In the genomic region with DNA sequence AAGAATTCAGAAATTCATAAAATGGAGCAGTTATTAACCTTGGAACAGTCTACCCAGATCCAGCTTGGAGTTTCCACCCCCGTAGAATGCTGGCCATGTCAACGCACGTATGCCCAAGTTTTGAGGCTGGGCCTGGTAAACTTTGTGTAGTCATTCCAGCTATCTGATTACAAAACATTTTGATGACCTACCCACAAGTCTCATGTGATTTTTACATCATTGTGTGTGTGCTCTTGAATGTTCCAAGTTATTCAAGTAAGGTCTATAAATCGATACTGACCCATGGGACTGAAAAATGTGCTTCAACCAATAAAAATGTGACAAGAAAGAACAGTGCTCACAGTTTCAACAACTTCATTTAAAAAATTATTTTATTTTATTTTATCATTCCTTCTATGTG, we compare ENCODE assay signal across 7 cellular contexts. TPM values are rescaled to one million over a fixed set of nuclear protein-coding genes. Genes with fewer than 3 reads are reported as not detected.
"Had no signal": no experiment of that assay in that cellular context is flagged by ENCODE, and none has a peak within 500 bp of the region (broad histone marks: within the 10 kb centered on the region; RNA-seq: fewer than 3 reads in every experiment).

No MANE protein-coding gene starts in this region.

- H2AFZ ChIP-seq: GM23338 had no signal

- H3K4me3 ChIP-seq: GM23338, K562 had no signal

- ATAC-seq: GM23338, K562 had no signal

- H3K4me2 ChIP-seq: GM23338 had no signal

- DNase-seq: H9, HCEC 1CT, IMR-90 had no signal

RNA-seq across cellular contexts. Expression of a gene that starts 32.5 kb away (rescaled TPM):
- total RNA-seq: GM23338, H1, H9, HT-29, IMR-90, K562 had no signal
- polyA plus RNA-seq: GM23338, H1, IMR-90, K562 had no signal

RNA-seq across cellular contexts. Expression of a gene that starts 36.5 kb away (rescaled TPM):
- total RNA-seq: GM23338, H1, H9, HT-29, IMR-90 had no signal
- polyA plus RNA-seq: GM23338, H1, IMR-90 had no signal
